Comparison of ENCODE assay signal across 22 cellular contexts in genomic region chr1:110490791-110491451, GRCh38. TPM values are rescaled to one million over a fixed set of nuclear protein-coding genes. Genes with fewer than 3 reads are reported as not detected.
A peak's percentile ranks its signal among the peaks of the same experiment; 100 is the strongest.
DNase-seq lines count a peak whose midpoint lies in the region; ATAC-seq and TF ChIP-seq lines count a peak whose summit lies in the region.
"Had no signal": no experiment of that assay in that cellular context is flagged by ENCODE, and none has a peak within 500 bp of the region (broad histone marks: within the 10 kb centered on the region; RNA-seq: fewer than 3 reads in every experiment).

No MANE protein-coding gene starts in this region.

- ATAC-seq in GM19397 (IDR thresholded peaks at IDR 0.05; ENCODE audit: unreplicated experiment): no peak

- TF ChIP-seq CTCF in glutamatergic neuron (IDR thresholded peaks at IDR 0.05; ENCODE audit: partially characterized antibody, unreplicated experiment): no peak

- no peak overlapping the region for H3K27ac Mint-ChIP-seq in glutamatergic neuron (ENCODE audit: unreplicated experiment)
- H3K27ac Mint-ChIP-seq: CD4-positive, CD25-positive, alpha-beta regulatory T cell; T-helper 1 cell treated with Interleukin-12 subunit alpha and Interleukin-12 subunit beta and Interleukin-4 antibody, amounts not matched to agents 30 μg/mL and 1 μg/mL, for 36 hours had no signal

- peaks cover 10% of the 10 kb centered on the region for H3K27me3 Mint-ChIP-seq in glutamatergic neuron (ENCODE audit: unreplicated experiment)
- H3K27me3 Mint-ChIP-seq: CD4-positive, CD25-positive, alpha-beta regulatory T cell had no signal

- peaks cover 3% of the 10 kb centered on the region for H3K9me3 Mint-ChIP-seq in glutamatergic neuron (ENCODE audit: unreplicated experiment)
- H3K9me3 Mint-ChIP-seq: CD4-positive, CD25-positive, alpha-beta regulatory T cell; T-helper 1 cell treated with Interleukin-12 subunit alpha and Interleukin-12 subunit beta and Interleukin-4 antibody, amounts not matched to agents 30 μg/mL and 1 μg/mL, for 36 hours had no signal

- no peak overlapping the region for H3K4me3 Mint-ChIP-seq in glutamatergic neuron (ENCODE audit: unreplicated experiment)
- H3K4me3 Mint-ChIP-seq: CD4-positive, CD25-positive, alpha-beta regulatory T cell; T-helper 1 cell treated with Interleukin-12 subunit alpha and Interleukin-12 subunit beta and Interleukin-4 antibody, amounts not matched to agents 30 μg/mL and 1 μg/mL, for 36 hours had no signal

- H3K36me3 Mint-ChIP-seq in glutamatergic neuron (ENCODE audit: unreplicated experiment): no peaks in the 10 kb centered on the region
- H3K36me3 Mint-ChIP-seq: CD4-positive, CD25-positive, alpha-beta regulatory T cell had no signal

- peaks cover 7% of the 10 kb centered on the region for H3K4me1 Mint-ChIP-seq in glutamatergic neuron (ENCODE audit: low read depth, unreplicated experiment)
- H3K4me1 Mint-ChIP-seq: CD4-positive, CD25-positive, alpha-beta regulatory T cell had no signal

- DNase-seq in COR-L47 (lab: John Stamatoyannopoulos, UW) (peak; percentile 12), MV-4-11 (lab: John Stamatoyannopoulos, UW) (peak; percentile 84), cerebellum (ENCODE audit: low spot score) (peak; percentile 11), occipital lobe (lab: John Stamatoyannopoulos, UW) (peak; percentile 52), NCI-H1694 (lab: John Stamatoyannopoulos, UW) (no peak), glutamatergic neuron (no peak), HPDE6-E6E7 (ENCODE audit: extremely low spot score) (no peak)
- DNase-seq: CD4-positive, CD25-positive, alpha-beta regulatory T cell; DMS153; GDM1; Karpas-422; MG63; NCI-H1417; NCI-H1930; NCI-H345; Peyer's patch had no signal

RNA-seq across cellular contexts. Expression of gene KCNA10, which starts 28.1 kb away (rescaled TPM):
- total RNA-seq in cerebellum: not detected
- total RNA-seq in occipital lobe: not detected
- total RNA-seq in glutamatergic neuron (ENCODE audit: unreplicated experiment): not detected
- total RNA-seq: CD4-positive, CD25-positive, alpha-beta regulatory T cell; Daoy; H1; HT-29; Peyer's patch; SJSA1 had no signal

RNA-seq across cellular contexts. Expression of gene PROK1, which starts 40.0 kb away (rescaled TPM):
- total RNA-seq in cerebellum (not detected), occipital lobe (not detected), glutamatergic neuron (ENCODE audit: unreplicated experiment) (not detected)
- total RNA-seq: CD4-positive, CD25-positive, alpha-beta regulatory T cell; Daoy; H1; HT-29; Peyer's patch; SJSA1 had no signal

Comparison
In these comparisons a context has a peak if more than half of its experiments do, and no peak if none do; other contexts are left out.
1. DNase-seq: peak in COR-L47 (single experiment), MV-4-11 (single experiment), cerebellum (single experiment) and occipital lobe (single experiment); none in NCI-H1694 (single experiment), glutamatergic neuron (single experiment) and HPDE6-E6E7 (single experiment).